Comparison of ENCODE assay signal across 19 cellular contexts in genomic region chr7:3187378-3188040, GRCh38.
A peak's percentile ranks its signal among the peaks of the same experiment; 100 is the strongest.
DNase-seq lines count a peak whose midpoint lies in the region; ATAC-seq, FAIRE-seq and TF ChIP-seq lines count a peak whose summit lies in the region.
"Had no signal": no experiment of that assay in that cellular context is flagged by ENCODE, and none has a peak within 500 bp of the region (broad histone marks: within the 10 kb centered on the region; RNA-seq: fewer than 3 reads in every experiment).

No MANE protein-coding gene starts in this region.

- no peak overlapping the region for H3K9ac ChIP-seq in H1 (replicated peaks in 1 of 4; ENCODE audit: extremely low read depth in 1 of 4, low read depth in 3 of 4, low read length in 3 of 4)
- no peak overlapping the region for H3K9ac ChIP-seq in mesenchymal stem cell (ENCODE audit: low read length)
- H3K9ac ChIP-seq: KMS-11 had no signal

- 0 out of 2 replicates have a peak overlapping the region, but pooled peaks have one; percentile 75 for H2BK20ac ChIP-seq in H1 (ENCODE audit: low read length)

- H3K23me2 ChIP-seq in H1 (ENCODE audit: low read depth, low read length), result no peaks in the 10 kb centered on the region

- FAIRE-seq in H1 (lab: Jason Lieb, UNC), result no peak
- FAIRE-seq: D721Med, RCC 7860 had no signal

- no peak overlapping the region for H3K4me3 ChIP-seq in H1 (ENCODE audit: extremely low read depth in 1 of 4, insufficient read depth in 2 of 4, low read depth in 3 of 4, low read length in 4 of 4)
- no peak overlapping the region for H3K4me3 ChIP-seq in mesenchymal stem cell (ENCODE audit: insufficient read depth in 1 of 2, low read depth in 1 of 2, low read length in 2 of 2)
- H3K4me3 ChIP-seq: GM23338, SJCRH30 had no signal

- H3K14ac ChIP-seq in H1 (ENCODE audit: insufficient read length) (no peak overlapping the region), mesenchymal stem cell (ENCODE audit: low read length in 2 of 2) (no peak overlapping the region)

- no peak overlapping the region for H3K4me2 ChIP-seq in H1 (ENCODE audit: insufficient read depth in 1 of 2, low read depth in 2 of 2, low read length in 2 of 2)
- no peak overlapping the region for H3K4me2 ChIP-seq in mesenchymal stem cell (ENCODE audit: low read length, poor library complexity, severe bottlenecking)
- H3K4me2 ChIP-seq: GM23338, KMS-11 had no signal

- no peak for TF ChIP-seq CTCF in H1 (IDR thresholded peaks at IDR 0.05; ENCODE audit: control extremely low read depth in 1 of 3, insufficient read depth in 1 of 3, low read depth in 1 of 3, low read length in 3 of 3)

- H3K4me1 ChIP-seq in H1 (replicated peaks in 1 of 4; ENCODE audit: control insufficient read depth in 3 of 4, insufficient read depth in 4 of 4, low read length in 3 of 4) (peaks cover 0 to 6% (median 0%) of the 10 kb centered on the region in 4 experiments; a peak in 1 of 7 replicates), mesenchymal stem cell (ENCODE audit: control insufficient read depth, insufficient read depth, low read depth, low read length) (no peaks in the 10 kb centered on the region)

- no peaks in the 10 kb centered on the region for H3K27me3 ChIP-seq in H1 (replicated peaks in 1 of 4; ENCODE audit: control insufficient read depth in 3 of 4, extremely low read depth in 1 of 4, insufficient read depth in 3 of 4, low read length in 3 of 4)
- no peaks in the 10 kb centered on the region for H3K27me3 ChIP-seq in mesenchymal stem cell (ENCODE audit: control insufficient read depth in 1 of 2, insufficient read depth in 1 of 2, low read length in 2 of 2)
- H3K27me3 ChIP-seq: SJCRH30 had no signal

- H3K23ac ChIP-seq in H1 (ENCODE audit: insufficient read length), result no peak overlapping the region
- H3K23ac ChIP-seq in mesenchymal stem cell (ENCODE audit: low read length in 2 of 2), result no peak overlapping the region

- TF ChIP-seq RAD21 in H1 (IDR thresholded peaks at IDR 0.05 in 1 of 2, conservative IDR thresholded peaks at IDR 0.05 in 1 of 2; ENCODE audit: low read depth in 2 of 2, low read length in 2 of 2), result no peak

- H3K9me3 ChIP-seq in H1 (ENCODE audit: insufficient read depth in 2 of 2, low read depth in 1 of 2, low read length in 1 of 2) (no peaks in the 10 kb centered on the region), mesenchymal stem cell (ENCODE audit: control insufficient read depth, low read length) (peaks cover 10% of the 10 kb centered on the region)
- H3K9me3 ChIP-seq: SJCRH30 had no signal

- no peaks in the 10 kb centered on the region; the same call in 1 of the 2 replicates for H3K79me1 ChIP-seq in H1 (ENCODE audit: low read depth, low read length)
- no peaks in the 10 kb centered on the region for H3K79me1 ChIP-seq in mesenchymal stem cell (replicated peaks; ENCODE audit: low read length, poor library complexity, severe bottlenecking)

- ATAC-seq in GM21786 (IDR thresholded peaks at IDR 0.05; ENCODE audit: unreplicated experiment) (no peak), GM21528 (IDR thresholded peaks at IDR 0.05; ENCODE audit: low FRiP score, unreplicated experiment) (no peak)
- ATAC-seq: GM23338 had no signal

- H4K20me1 ChIP-seq in H1 (replicated peaks in 1 of 2; ENCODE audit: control insufficient read depth in 1 of 2, insufficient read depth in 2 of 2, low read length in 2 of 2), result no peaks in the 10 kb centered on the region

- H3K36me3 ChIP-seq in H1 (ENCODE audit: control insufficient read depth in 2 of 4, insufficient read depth in 4 of 4, low read length in 3 of 4), result no peaks in the 10 kb centered on the region
- no peaks in the 10 kb centered on the region for H3K36me3 ChIP-seq in mesenchymal stem cell (ENCODE audit: control insufficient read depth in 1 of 2, insufficient read depth in 2 of 2, low read depth in 1 of 2, low read length in 2 of 2)
- H3K36me3 ChIP-seq: SJCRH30 had no signal

- CTCF ChIA-PET in HEK293T (lab: Yijun Ruan, JAX), result no interaction called here
- CTCF ChIA-PET in H1 (lab: Charles Lee; ENCODE audit: partially characterized antibody), result no interaction called here

- no peaks in the 10 kb centered on the region for H3K79me2 ChIP-seq in H1 (ENCODE audit: control insufficient read depth in 1 of 2, insufficient read depth in 2 of 2, low read length in 2 of 2)

- TF ChIP-seq EP300 in H1 (IDR thresholded peaks at IDR 0.05; ENCODE audit: borderline replicate concordance in 1 of 2, low read depth in 2 of 2, low read length in 2 of 2), result no peak

- H3K4ac ChIP-seq in H1 (replicated peaks; ENCODE audit: insufficient read length, low read depth, low read length), result no peak overlapping the region
- no peak overlapping the region for H3K4ac ChIP-seq in mesenchymal stem cell (ENCODE audit: low read depth in 1 of 2, low read length in 2 of 2)

- no peak for TF ChIP-seq POLR2A in H1 (IDR thresholded peaks at IDR 0.05; ENCODE audit: control extremely low read depth in 1 of 2, low read depth in 2 of 2, low read length in 2 of 2)

- H2AFZ ChIP-seq in H1 (ENCODE audit: low read length) (no peak overlapping the region), mesenchymal stem cell (ENCODE audit: low read depth, low read length) (no peak overlapping the region)
- H2AFZ ChIP-seq: GM23338 had no signal

- H2AK5ac ChIP-seq in H1 (ENCODE audit: low read depth, low read length), result no peak overlapping the region
- H2AK5ac ChIP-seq in mesenchymal stem cell (ENCODE audit: low read length, severe bottlenecking), result no peak overlapping the region

- H2BK15ac ChIP-seq in H1 (ENCODE audit: low read length) (no peak overlapping the region), mesenchymal stem cell (ENCODE audit: low read depth, poor library complexity, severe bottlenecking) (no peak overlapping the region)

- H2BK5ac ChIP-seq in H1 (ENCODE audit: low read depth, low read length), result peak overlapping the region; percentile 30; the same call in 1 of the 2 replicates
- no peak overlapping the region for H2BK5ac ChIP-seq in mesenchymal stem cell (ENCODE audit: low read depth, low read length, poor library complexity, severe bottlenecking)

- H2BK120ac ChIP-seq in H1 (replicated peaks; ENCODE audit: low read depth, low read length), result no peak overlapping the region
- no peak overlapping the region for H2BK120ac ChIP-seq in mesenchymal stem cell (ENCODE audit: low read depth, low read length)

- H4K5ac ChIP-seq in H1 (ENCODE audit: insufficient read length, low read depth, low read length), result no peak overlapping the region

- POLR2A ChIA-PET in HEK293T (lab: Yijun Ruan, JAX), result no interaction called here
- POLR2A ChIA-PET in H1 (lab: Charles Lee; ENCODE audit: partially characterized antibody), result no interaction called here

- no peak overlapping the region for H3K27ac ChIP-seq in H1 (ENCODE audit: low read depth, low read length)
- no peak overlapping the region for H3K27ac ChIP-seq in mesenchymal stem cell (ENCODE audit: low read length, poor library complexity, severe bottlenecking)
- H3K27ac ChIP-seq: C4-2B, KMS-11, SJCRH30 had no signal

- no peak overlapping the region for H3K56ac ChIP-seq in H1 (replicated peaks; ENCODE audit: insufficient read length, low read depth, low read length)

- no peak overlapping the region for H4K91ac ChIP-seq in H1 (replicated peaks; ENCODE audit: insufficient read length, low read length)
- H4K91ac ChIP-seq in mesenchymal stem cell (ENCODE audit: low read length), result no peak overlapping the region

- H2BK12ac ChIP-seq in H1 (ENCODE audit: low read depth, low read length) (0 out of 2 replicates have a peak overlapping the region, but pooled peaks have one; percentile 9), mesenchymal stem cell (ENCODE audit: low read length in 2 of 2) (no peak overlapping the region)

- H4K8ac ChIP-seq in H1 (ENCODE audit: extremely low read depth, insufficient read depth, low read length), result no peak overlapping the region
- H4K8ac ChIP-seq in mesenchymal stem cell (ENCODE audit: low read length), result no peak overlapping the region

- 93% methylated on average over 20 of the region's 20 CpGs; no CpG with 5 or more reads in 1 of the 2 experiments for WGBS in H1 (ENCODE audit: extremely low coverage in 1 of 2, insufficient coverage in 1 of 2, insufficient read length in 1 of 2, insufficient replicate concordance in 2 of 2, low coverage in 1 of 2, low lambda C conversion rate in 2 of 2, missing lambda C conversion rate in 1 of 2), 2 experiments
- WGBS in mesenchymal stem cell, result 93% methylated on average over 17 of the region's 20 CpGs

- DNase-seq in HEK293T (ENCODE audit: extremely low spot score) (no peak), NCI-H526 treated with DMSO at 0.1 percent for 48 hours (lab: John Stamatoyannopoulos, UW) (peak; percentile 53), H1 (ENCODE audit: low read depth in 1 of 2, low spot score in 2 of 2) (no peak), mesenchymal stem cell (peak; percentile 8)
- DNase-seq in stimulated activated CD4-positive, alpha-beta T cell treated with anti-CD3 and anti-CD28 coated beads, Interleukin-4, amount 100 ng/mL, for 24 hours, result no peak
- DNase-seq: AML-193, DMS79 treated with DMSO at 0.1 percent for 48 hours, NCI-H2081 treated with DMSO at 0.1 percent for 48 hours, NCI-H446 treated with DMSO at 0.1 percent for 48 hours, NCI-H748 treated with DMSO at 0.1 percent for 48 hours, SJCRH30, T-helper 2 cell had no signal

- H3K18ac ChIP-seq in H1 (ENCODE audit: extremely low read depth, low read length), result no peak overlapping the region
- no peak overlapping the region for H3K18ac ChIP-seq in mesenchymal stem cell (ENCODE audit: low read depth in 1 of 2, low read length in 2 of 2)

TF ChIP-seq in HEK293T, 16 proteins besides CTCF, POLR2A, EP300 and RAD21 (continues in another document):
- TF ChIP-seq ELF4 (IDR thresholded peaks at IDR 0.05) (no peak), ZNF384 (IDR thresholded peaks at IDR 0.05) (no peak), FOXA1 (IDR thresholded peaks at IDR 0.05) (no peak), L3MBTL2 (conservative IDR thresholded peaks at IDR 0.05) (0 out of 2 replicates have a peak, but pooled peaks have one; percentile 18), LEF1 (IDR thresholded peaks at IDR 0.05; ENCODE audit: borderline replicate concordance) (no peak)

TF ChIP-seq in H1, 55 proteins besides CTCF, POLR2A, EP300 and RAD21 (continues in another document):
- no peak for TF ChIP-seq NANOG (IDR thresholded peaks at IDR 0.05; ENCODE audit: insufficient read depth, low read depth, low read length, poor library complexity, severe bottlenecking)
- no peak for TF ChIP-seq CHD2 (IDR thresholded peaks at IDR 0.05; ENCODE audit: low read length)
- TF ChIP-seq RXRA (IDR thresholded peaks at IDR 0.05; ENCODE audit: insufficient read depth, low read depth, low read length), result no peak
- TF ChIP-seq SIN3A (conservative IDR thresholded peaks at IDR 0.05 in 1 of 2, IDR thresholded peaks at IDR 0.05 in 1 of 2; ENCODE audit: low read depth in 1 of 2, low read length in 2 of 2), result no peak
- TF ChIP-seq E2F6 (IDR thresholded peaks at IDR 0.05), result no peak
- TF ChIP-seq ASH2L (IDR thresholded peaks at IDR 0.05; ENCODE audit: low read length), result no peak
- TF ChIP-seq RNF2 (IDR thresholded peaks at IDR 0.05; ENCODE audit: borderline replicate concordance, low read depth, low read length, missing control alignments, poor library complexity, severe bottlenecking), result no peak

Comparison
In these comparisons a context has a peak if more than half of its experiments do, and no peak if none do; other contexts are left out.
1. DNase-seq: peak in NCI-H526 treated with DMSO at 0.1 percent for 48 hours (single experiment) and mesenchymal stem cell (single experiment); none in HEK293T (single experiment), H1 (0 of 2) and stimulated activated CD4-positive, alpha-beta T cell treated with anti-CD3 and anti-CD28 coated beads, Interleukin-4, amount 100 ng/mL, for 24 hours (single experiment).